ENCODE assay signal across 8 cellular contexts in genomic region chr17:28335201-28335958, GRCh38. TPM values are rescaled to one million over a fixed set of nuclear protein-coding genes. Genes with fewer than 3 reads are reported as not detected.
DNase-seq lines count a peak whose midpoint lies in the region; ATAC-seq lines count a peak whose summit lies in the region.

Gene IFT20 (minus strand): TSS chr17:28335472. CDS start chr17:28331985, 3,487 bp downstream.
Gene TNFAIP1 (plus strand): TSS chr17:28335761. CDS start chr17:28339522, 3,761 bp downstream.

- no peaks in the 10 kb centered on the region for H3K27me3 ChIP-seq in effector memory CD4-positive, alpha-beta T cell (replicated peaks; ENCODE audit: control insufficient read depth, insufficient read depth, low read length, poor library complexity, severe bottlenecking)

- no peaks in the 10 kb centered on the region for H3K9me3 ChIP-seq in effector memory CD4-positive, alpha-beta T cell (ENCODE audit: control insufficient read depth, low read length)

- peak within 1 kb of the TSS; percentile 85 for H3K4me3 ChIP-seq in effector memory CD4-positive, alpha-beta T cell (ENCODE audit: insufficient read depth, low read depth, low read length, poor library complexity, severe bottlenecking)

- H3K36me3 ChIP-seq in effector memory CD4-positive, alpha-beta T cell (ENCODE audit: control insufficient read depth, insufficient read depth, low read length): peaks cover 13% of the 10 kb centered on the region

- DNase-seq in COLO668 (lab: John Stamatoyannopoulos, UW; ENCODE audit: unreplicated experiment) (peak; percentile 95), HT1080 (ENCODE audit: low read depth) (peak; percentile 100), NOMO-1 treated with DMSO at 0.1 percent for 48 hours (lab: John Stamatoyannopoulos, UW; ENCODE audit: unreplicated experiment) (peak; percentile 99), lung microvascular endothelial cell (ENCODE audit: low read depth in 2 of 2) (peak; percentile 100)
- peak; percentile 91 to 98 for DNase-seq in activated CD8-positive, alpha-beta memory T cell treated with anti-CD3 and anti-CD28 coated beads for 4 hours (ENCODE audit: low read depth in 2 of 2)
- DNase-seq in effector memory CD4-positive, alpha-beta T cell: peak; percentile 94 to 98 (median 98)
- peak; percentile 92 to 99 (median 95) for DNase-seq in stimulated activated CD4-positive, alpha-beta T cell treated with anti-CD3 and anti-CD28 coated beads, TNF-alpha, amount 100 ng/mL, for 48 hours (ENCODE audit: low read depth in 3 of 3)

- peak within 1 kb of the TSS; percentile 87 for H3K27ac ChIP-seq in effector memory CD4-positive, alpha-beta T cell (ENCODE audit: insufficient read depth, low read length, poor library complexity, severe bottlenecking)

- ATAC-seq in GM21360 (IDR thresholded peaks at IDR 0.05; ENCODE audit: unreplicated experiment): peak; percentile 94

- peaks cover 18% of the 10 kb centered on the region for H3K4me1 ChIP-seq in effector memory CD4-positive, alpha-beta T cell (ENCODE audit: control insufficient read depth, insufficient read depth, low read length, poor library complexity, severe bottlenecking)

RNA-seq across cellular contexts. Expression of gene IFT20, which starts in this region (rescaled TPM):
- total RNA-seq in HT1080 (2014; rRNA removed; shearing (Covaris generic)): 48.6 and 63.8 TPM in 2 replicates
- 57.1 and 62.4 TPM in 2 replicates for polyA plus RNA-seq in HT1080 (2015; cell fraction: cytosol; rRNA removed)
- 76.9 and 91.8 TPM in 2 replicates for polyA plus RNA-seq in HT1080 (2015; cell fraction: nucleus; rRNA removed)
- total RNA-seq in lung microvascular endothelial cell: 42.3 and 43.3 TPM in 2 replicates

RNA-seq across cellular contexts. Expression of gene TNFAIP1, which starts in this region (rescaled TPM):
- 53.1 and 64.8 TPM in 2 replicates for total RNA-seq in HT1080 (2014; rRNA removed; shearing (Covaris generic))
- polyA plus RNA-seq in HT1080 (2015; cell fraction: cytosol; rRNA removed): 56.8 and 58.7 TPM in 2 replicates
- polyA plus RNA-seq in HT1080 (2015; cell fraction: nucleus; rRNA removed): 55.0 and 57.8 TPM in 2 replicates
- total RNA-seq in lung microvascular endothelial cell: 70.6 and 98.0 TPM in 2 replicates

Comparison
In these comparisons a context has a peak if more than half of its experiments do, and no peak if none do; other contexts are left out.
1. Peak in every context shown above with its lines: DNase-seq, ATAC-seq, H3K4me3 ChIP-seq and H3K27ac ChIP-seq.